Comparison of ENCODE assay signal across 21 cellular contexts in the genomic region with DNA sequence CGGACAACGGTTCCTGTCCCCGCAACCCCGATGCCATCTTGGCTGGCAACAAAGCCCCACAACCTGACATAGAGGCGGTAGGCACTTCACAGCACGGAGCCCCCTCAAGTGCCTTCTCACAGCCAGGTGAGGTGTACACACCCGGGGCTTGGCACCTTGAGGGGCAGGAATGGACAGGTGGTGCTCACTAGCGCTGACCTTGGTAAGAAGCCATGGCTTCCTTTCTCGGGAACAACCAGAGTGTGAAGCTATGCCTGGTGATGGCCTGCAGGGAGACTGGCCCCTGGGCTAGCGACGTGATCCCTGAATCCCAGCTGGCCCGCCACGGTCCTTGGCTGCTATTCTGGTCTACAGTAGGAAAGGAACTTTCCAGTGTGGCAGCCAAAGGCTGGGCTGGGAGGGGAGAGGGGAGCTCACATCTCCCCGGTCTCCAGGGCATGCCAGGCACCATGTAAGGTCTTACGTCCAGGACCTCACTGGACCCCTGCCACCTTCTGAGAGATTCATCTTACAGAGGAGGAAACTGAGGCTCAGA.
"Had no signal": no experiment of that assay in that cellular context is flagged by ENCODE, and none has a peak within 500 bp of the region (broad histone marks: within the 10 kb centered on the region; RNA-seq: fewer than 3 reads in every experiment).

No MANE protein-coding gene starts in this region.

- ATAC-seq: foreskin keratinocyte, lower lobe of right lung, natural killer cell had no signal

- H3K9me3 ChIP-seq: colonic mucosa, lower lobe of right lung, ovary, right lobe of liver had no signal

- H3K36me3 Mint-ChIP-seq: natural killer cell had no signal

- H3K27ac ChIP-seq: colonic mucosa, foreskin keratinocyte, lower lobe of right lung, ovary, right lobe of liver, skin epidermis had no signal

- H3K4me3 Mint-ChIP-seq: endodermal cell, memory B cell, mesothelial cell of epicardium, natural killer cell, neural crest cell had no signal

- H3K36me3 ChIP-seq: ovary had no signal

- H3K27me3 ChIP-seq: colonic mucosa, foreskin keratinocyte, ovary, right lobe of liver had no signal

- H3K9me3 Mint-ChIP-seq: endodermal cell, memory B cell, mesothelial cell of epicardium, natural killer cell, neural crest cell had no signal

- H3K27me3 Mint-ChIP-seq: memory B cell had no signal

- H3K4me1 ChIP-seq: colonic mucosa, foreskin keratinocyte, lower lobe of right lung, right lobe of liver had no signal

- H3K4me3 ChIP-seq: colonic mucosa, lower lobe of right lung, ovary, right lobe of liver, skin epidermis had no signal

- DNase-seq: cerebellar nuclear complex; colonic mucosa; dermis blood vessel endothelial cell; endodermal cell; erythroblast; foreskin keratinocyte; hypothalamus; kidney glomerular epithelial cell; lower lobe of right lung; natural killer cell; nucleus accumbens; ovary; right lobe of liver; stimulated activated CD4-positive, alpha-beta T cell treated with anti-CD3 and anti-CD28 coated beads, Interleukin-2, amount 100 ng/mL, for 24 hours; stimulated activated CD4-positive, alpha-beta T cell treated with anti-CD3 and anti-CD28 coated beads, Interleukin-4, amount 100 ng/mL, for 4 hours; stimulated activated naive CD4-positive, alpha-beta T cell; trophoblast cell had no signal

- H3K27ac Mint-ChIP-seq: endodermal cell, memory B cell, mesothelial cell of epicardium, natural killer cell had no signal

- H3K4me1 Mint-ChIP-seq: mesothelial cell of epicardium, neural crest cell had no signal
